1 cellular context compared by ENCODE assay signal in the genomic region with DNA sequence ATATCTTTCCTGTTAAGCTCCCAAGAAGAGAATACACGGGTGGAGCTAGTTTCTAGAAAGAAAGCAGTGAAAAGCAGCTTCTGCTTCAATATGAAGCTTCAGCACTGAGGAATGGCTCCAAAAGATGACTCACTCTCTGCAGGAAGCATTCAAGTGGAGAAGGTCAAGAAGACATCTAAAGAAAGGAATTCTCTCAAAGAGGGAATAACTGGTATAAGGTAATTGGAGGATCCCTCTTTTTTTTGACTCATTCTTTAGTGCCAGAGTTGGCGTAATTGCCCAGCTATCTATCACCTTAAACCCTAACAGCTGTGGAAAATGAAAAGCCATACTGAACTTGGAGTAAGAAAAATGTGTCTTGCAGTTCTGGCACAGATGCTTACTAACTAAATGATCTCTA.
A peak's percentile ranks its signal among the peaks of the same experiment; 100 is the strongest.
TF ChIP-seq lines count a peak whose summit lies in the region.

No MANE protein-coding gene starts in this region.

TF ChIP-seq in IMR-90, 13 proteins besides CTCF, POLR2A, EP300 and RAD21:
- peak; percentile 60; the same call in 1 of the 2 replicates for TF ChIP-seq FOS (IDR thresholded peaks at IDR 0.05; ENCODE audit: low read depth, low read length)
- no peak for TF ChIP-seq SMC3 (IDR thresholded peaks at IDR 0.05; ENCODE audit: low read depth, low read length)
